Comparison of ENCODE assay signal across 17 cellular contexts in genomic region chr22:45999379-45999971, GRCh38. TPM values are rescaled to one million over a fixed set of nuclear protein-coding genes. Genes with fewer than 3 reads are reported as not detected.
DNase-seq lines count a peak whose midpoint lies in the region; ATAC-seq and TF ChIP-seq lines count a peak whose summit lies in the region.
"Had no signal": no experiment of that assay in that cellular context is flagged by ENCODE, and none has a peak within 500 bp of the region (broad histone marks: within the 10 kb centered on the region; RNA-seq: fewer than 3 reads in every experiment).

No MANE protein-coding gene starts in this region.

- no peaks in the 10 kb centered on the region for H3K27me3 Mint-ChIP-seq in chondrocyte (ENCODE audit: low read depth)
- H3K27me3 Mint-ChIP-seq: stimulated activated naive CD8-positive, alpha-beta T cell treated with anti-CD3 and anti-CD28 coated beads, Interleukin-15, Interleukin-2, amounts not matched to agents 100 ng/mL and 50 ng/mL, for 24 hours had no signal

- no peak for ATAC-seq in GM19351 (IDR thresholded peaks at IDR 0.05; ENCODE audit: unreplicated experiment)

- POLR2A ChIA-PET in GM10248 (lab: Yijun Ruan, JAX): no interaction called here

- peaks cover 83% of the 10 kb centered on the region for H3K4me1 Mint-ChIP-seq in chondrocyte (ENCODE audit: low read depth)

- no peaks in the 10 kb centered on the region for H3K36me3 Mint-ChIP-seq in chondrocyte (ENCODE audit: low read depth)
- H3K36me3 Mint-ChIP-seq: CD8-positive, alpha-beta memory T cell had no signal

- DNase-seq in NCI-H2196 (lab: John Stamatoyannopoulos, UW; ENCODE audit: unreplicated experiment) (peak; percentile 32), NCI-H2196 treated with DMSO at 0.1 percent for 48 hours (lab: John Stamatoyannopoulos, UW; ENCODE audit: unreplicated experiment) (no peak), NCI-H2081 treated with DMSO at 0.1 percent for 48 hours (lab: John Stamatoyannopoulos, UW) (peak; percentile 78), chondrocyte (ENCODE audit: low spot score) (peak; percentile 73), posterior vena cava (ENCODE audit: low spot score) (peak; percentile 60), GM10248 (ENCODE audit: extremely low spot score) (no peak), DMS 273 (lab: John Stamatoyannopoulos, UW; ENCODE audit: unreplicated experiment) (no peak)
- DNase-seq: ACHN; activated gamma-delta T cell; CD8-positive, alpha-beta memory T cell; MM.1S; upper lobe of left lung had no signal

- no peak for TF ChIP-seq CTCF in chondrocyte (IDR thresholded peaks at IDR 0.05)
- TF ChIP-seq CTCF in GM10248 (IDR thresholded peaks at IDR 0.05; ENCODE audit: control extremely low read depth, extremely low read depth, low read depth, missing control alignments): no peak

- intact Hi-C loops in posterior vena cava (cut with DNase I): loop anchor here in 1 of 2 donors (5.0 kb wide), 1 partner anchor 313 kb away; no protein-coding TSS in a partner anchor

- H3K27ac Mint-ChIP-seq in chondrocyte (ENCODE audit: unreplicated experiment): no peak overlapping the region
- H3K27ac Mint-ChIP-seq: CD8-positive, alpha-beta memory T cell; stimulated activated naive CD8-positive, alpha-beta T cell treated with anti-CD3 and anti-CD28 coated beads, Interleukin-15, Interleukin-2, amounts not matched to agents 100 ng/mL and 50 ng/mL, for 24 hours had no signal

- CTCF ChIA-PET in GM10248 (lab: Yijun Ruan, JAX): interaction anchor here (0.7 to 1.4 kb wide), 2 partner anchors 116 to 118 kb away, joined by 3 to 5 read pairs; no protein-coding TSS in a partner anchor

- no peaks in the 10 kb centered on the region for H3K9me3 Mint-ChIP-seq in chondrocyte (ENCODE audit: low read depth)
- H3K9me3 Mint-ChIP-seq: CD8-positive, alpha-beta memory T cell; stimulated activated naive CD8-positive, alpha-beta T cell treated with anti-CD3 and anti-CD28 coated beads, Interleukin-15, Interleukin-2, amounts not matched to agents 100 ng/mL and 50 ng/mL, for 24 hours had no signal

- H3K4me3 Mint-ChIP-seq in chondrocyte (ENCODE audit: unreplicated experiment): no peak overlapping the region
- H3K4me3 Mint-ChIP-seq: CD8-positive, alpha-beta memory T cell; stimulated activated naive CD8-positive, alpha-beta T cell treated with anti-CD3 and anti-CD28 coated beads, Interleukin-15, Interleukin-2, amounts not matched to agents 100 ng/mL and 50 ng/mL, for 24 hours had no signal

RNA-seq across cellular contexts. Expression of gene WNT7B, which starts 22.5 kb away (rescaled TPM):
- total RNA-seq in chondrocyte: 0.15 to 1.1 TPM (median 0.18 TPM) in 3 replicates
- not detected for total RNA-seq in posterior vena cava
- total RNA-seq: activated CD8-positive, alpha-beta memory T cell treated with anti-CD3 and anti-CD28 coated beads for 36 hours; CD8-positive, alpha-beta memory T cell; Peyer's patch; T-helper 1 cell treated with Interleukin-12 subunit alpha and Interleukin-12 subunit beta and Interleukin-4 antibody, amounts not matched to agents 30 ng/mL and 1 ng/mL, for 36 hours had no signal

Comparison
In these comparisons a context has a peak if more than half of its experiments do, and no peak if none do; other contexts are left out.
1. DNase-seq: peak in NCI-H2196 (single experiment), NCI-H2081 treated with DMSO at 0.1 percent for 48 hours (single experiment), chondrocyte (single experiment) and posterior vena cava (single experiment); none in NCI-H2196 treated with DMSO at 0.1 percent for 48 hours (single experiment), GM10248 (single experiment) and DMS 273 (single experiment).